Comparison of ENCODE assay signal across 10 cellular contexts in genomic region chr10:4498763-4499251, GRCh38.
DNase-seq lines count a peak whose midpoint lies in the region; ATAC-seq and TF ChIP-seq lines count a peak whose summit lies in the region.
"Had no signal": no experiment of that assay in that cellular context is flagged by ENCODE, and none has a peak within 500 bp of the region (broad histone marks: within the 10 kb centered on the region; RNA-seq: fewer than 3 reads in every experiment).

No MANE protein-coding gene starts in this region.

- ATAC-seq in GM21825 (IDR thresholded peaks at IDR 0.05; ENCODE audit: unreplicated experiment), result no peak

- DNase-seq in AG09309 (ENCODE audit: low read depth), result peak; percentile 86
- DNase-seq in NCI-H774 (lab: John Stamatoyannopoulos, UW), result peak; percentile 27
- DNase-seq in epithelial cell of prostate (ENCODE audit: low read depth, low spot score), result no peak
- DNase-seq in non-pigmented ciliary epithelial cell (ENCODE audit: low read depth), result peak; percentile 70
- DNase-seq in nucleus accumbens (lab: John Stamatoyannopoulos, UW), result no peak
- no peak for DNase-seq in DMS79 treated with DMSO at 0.1 percent for 48 hours (lab: John Stamatoyannopoulos, UW)
- DNase-seq in activated T-cell treated with anti-CD3 and anti-CD28 coated beads, Interleukin-2, amount 50 U/mL, for 1 hour, result no peak
- DNase-seq: midbrain had no signal

- H3K27ac ChIP-seq in epithelial cell of prostate, result peak overlapping the region; percentile 23
- H3K27ac ChIP-seq: SK-N-MC had no signal

- no peak overlapping the region for H3K4me3 ChIP-seq in AG09309 (ENCODE audit: control insufficient read depth, low read depth, low read length)
- H3K4me3 ChIP-seq: SK-N-MC had no signal

- no peak for TF ChIP-seq CTCF in AG09309 (IDR thresholded peaks at IDR 0.05; ENCODE audit: control insufficient read depth, insufficient read depth, low read depth, low read length, missing control alignments)

Comparison
In these comparisons a context has a peak if more than half of its experiments do, and no peak if none do; other contexts are left out.
1. DNase-seq: peak in AG09309 (single experiment), NCI-H774 (single experiment) and non-pigmented ciliary epithelial cell (single experiment); none in epithelial cell of prostate (single experiment), nucleus accumbens (0 of 56), DMS79 treated with DMSO at 0.1 percent for 48 hours (single experiment) and activated T-cell treated with anti-CD3 and anti-CD28 coated beads, Interleukin-2, amount 50 U/mL, for 1 hour (single experiment).